ENCODE assay signal across 13 cellular contexts in genomic region chr9:68307654-68308053, GRCh38. TPM values are rescaled to one million over a fixed set of nuclear protein-coding genes. Genes with fewer than 3 reads are reported as not detected.
DNase-seq lines count a peak whose midpoint lies in the region; ATAC-seq, FAIRE-seq and TF ChIP-seq lines count a peak whose summit lies in the region.
"Not testable (repeated sequence)": the region's sequence is repeated elsewhere in the genome, so short reads cannot be mapped to it uniquely, and the experiment has no call there.
"Had no signal": no experiment of that assay in that cellular context is flagged by ENCODE, and none has a peak within 500 bp of the region (broad histone marks: within the 10 kb centered on the region; RNA-seq: fewer than 3 reads in every experiment).

No MANE protein-coding gene starts in this region.

- H3K79me2 ChIP-seq in K562 (ENCODE audit: control insufficient read depth, insufficient read depth, low read length), result not testable (repeated sequence)

- H3K9me1 ChIP-seq in K562 (ENCODE audit: control insufficient read depth, insufficient read depth, low read length), result not testable (repeated sequence)

- not testable (repeated sequence) for H3K4me1 Mint-ChIP-seq in WTC11; stimulated activated naive CD8-positive, alpha-beta T cell treated with anti-CD3 and anti-CD28 coated beads, Interleukin-15, amount 100 ng/mL, for 72 hours

- not testable (repeated sequence) for H3K9me3 ChIP-seq in K562 (replicated peaks; ENCODE audit: control insufficient read depth, insufficient read depth, low read depth, low read length); kidney (ENCODE audit: control insufficient read depth in 1 of 2, low read length in 2 of 2); lower lobe of right lung; pancreas

- not testable (repeated sequence) for H3K36me3 ChIP-seq in K562 (ENCODE audit: control insufficient read depth, insufficient read depth, low read length); kidney (ENCODE audit: control insufficient read depth in 1 of 2, insufficient read depth in 2 of 2, low read length in 2 of 2); lower lobe of right lung; pancreas

- not testable (repeated sequence) for BruUV-seq in K562 (replicated peaks; lab: Mats Ljungman, UMichigan)

- not testable (repeated sequence) for H3K4me2 ChIP-seq in K562 (ENCODE audit: insufficient read depth, low read length)

- H3K4me1 ChIP-seq in K562 (replicated peaks in 1 of 2; ENCODE audit: control insufficient read depth in 2 of 2, insufficient read depth in 2 of 2, low read length in 2 of 2); kidney (ENCODE audit: control insufficient read depth in 1 of 2, insufficient read depth in 1 of 2, low read depth in 1 of 2, low read length in 2 of 2); lower lobe of right lung; pancreas: not testable (repeated sequence)

- not testable (repeated sequence) for H3K36me3 Mint-ChIP-seq in WTC11

- H2AFZ ChIP-seq in K562 (ENCODE audit: low read depth, low read length), result not testable (repeated sequence)

- not testable (repeated sequence) for TF ChIP-seq EP300 in K562 (IDR thresholded peaks at IDR 0.05; ENCODE audit: low read length)

- H3K9ac ChIP-seq in K562 (ENCODE audit: insufficient read depth in 1 of 2, low read depth in 2 of 2, low read length in 2 of 2); kidney (ENCODE audit: low read length in 2 of 2): not testable (repeated sequence)

- not testable (repeated sequence) for H3K27ac Mint-ChIP-seq in WTC11; stimulated activated naive CD8-positive, alpha-beta T cell treated with anti-CD3 and anti-CD28 coated beads, Interleukin-15, amount 100 ng/mL, for 72 hours

- not testable (repeated sequence) for H3K9me3 Mint-ChIP-seq in WTC11; stimulated activated naive CD8-positive, alpha-beta T cell treated with anti-CD3 and anti-CD28 coated beads, Interleukin-15, amount 100 ng/mL, for 72 hours

- in situ Hi-C loops in K562 (cut with MboI), result not testable (repeated sequence)

- POLR2A ChIA-PET in WTC11 (lab: Charles Lee); K562 (lab: Yijun Ruan, JAX): not testable (repeated sequence)

- not testable (repeated sequence) for TF ChIP-seq POLR2A in K562 (conservative IDR thresholded peaks at IDR 0.05)

- 21% methylated on average over 7 of the region's 21 CpGs for WGBS in K562 (ENCODE audit: insufficient coverage, low coverage, missing lambda C conversion rate)
- WGBS in pancreas, 2 donors, result 16 to 24% methylated on average over 16 to 20 of the region's 21 CpGs

- not testable (repeated sequence) for TF ChIP-seq CTCF in WTC11 (IDR thresholded peaks at IDR 0.05); K562 (IDR thresholded peaks at IDR 0.05 in 2 of 3, conservative IDR thresholded peaks at IDR 0.05 in 1 of 3; ENCODE audit: insufficient read depth in 2 of 3, low read depth in 1 of 3, low read length in 3 of 3); kidney (IDR thresholded peaks at IDR 0.05; ENCODE audit: borderline replicate concordance, extremely low read depth, insufficient read depth); lower lobe of right lung (IDR thresholded peaks at IDR 0.05); pancreas (IDR thresholded peaks at IDR 0.05)

- peak; percentile 48; the same call in 1 of the 2 replicates for ATAC-seq in WTC11
- peak; percentile 37; the same call in 2 of the 3 replicates for ATAC-seq in K562
- peak; percentile 49 for ATAC-seq in Right ventricle myocardium inferior
- peak; percentile 45 to 46 for ATAC-seq in lower lobe of right lung
- peak in 3 of 4 donors; percentile 29 to 38 (median 31) for ATAC-seq in pancreas
- peak; percentile 19 for ATAC-seq in stimulated activated naive CD8-positive, alpha-beta T cell treated with anti-CD3 and anti-CD28 coated beads, Interleukin-15, amount 100 ng/mL, for 72 hours

- not testable (repeated sequence) for H3K27ac ChIP-seq in K562 (ENCODE audit: extremely low read depth, low read depth, low read length); kidney (ENCODE audit: low read depth in 2 of 2, low read length in 2 of 2); lower lobe of right lung; pancreas

- not testable (repeated sequence) for H3K27me3 ChIP-seq in K562 (ENCODE audit: control insufficient read depth in 2 of 2, insufficient read depth in 2 of 2, low read length in 2 of 2); lower lobe of right lung (ENCODE audit: low read depth); pancreas

- intact Hi-C loops in K562 (cut with micrococcal nuclease); Right ventricle myocardium inferior (cut with DNase I); kidney (cut with DNase I); lower lobe of right lung (cut with DNase I); pancreas (cut with DNase I): not testable (repeated sequence)

- H3K4me3 Mint-ChIP-seq in WTC11; stimulated activated naive CD8-positive, alpha-beta T cell treated with anti-CD3 and anti-CD28 coated beads, Interleukin-15, amount 100 ng/mL, for 72 hours: not testable (repeated sequence)

- not testable (repeated sequence) for TF ChIP-seq RAD21 in K562 (CRISPR knock-in tag; conservative IDR thresholded peaks at IDR 0.05 in 1 of 2, IDR thresholded peaks at IDR 0.05 in 1 of 2)

- not testable (repeated sequence) for H4K20me1 ChIP-seq in K562 (replicated peaks; ENCODE audit: control insufficient read depth, insufficient read depth, low read length)

- peaks cover 40% of the 10 kb centered on the region for H3K27me3 Mint-ChIP-seq in WTC11 (ENCODE audit: low read depth)
- not testable (repeated sequence) for H3K27me3 Mint-ChIP-seq in stimulated activated naive CD8-positive, alpha-beta T cell treated with anti-CD3 and anti-CD28 coated beads, Interleukin-15, amount 100 ng/mL, for 72 hours

- DNase-seq in WTC11 (ENCODE audit: low spot score); K562 (ENCODE audit: extremely low read depth in 1 of 4, low spot score in 3 of 4); lower lobe of right lung; stimulated activated naive CD8-positive, alpha-beta T cell treated with anti-CD3 and anti-CD28 coated beads, Interleukin-15, amount 100 ng/mL, for 72 hours: not testable (repeated sequence)
- peak; percentile 45 for DNase-seq in Right ventricle myocardium inferior (ENCODE audit: missing footprints)
- peak; percentile 8 for DNase-seq in kidney
- peak in 2 of 6 donors; percentile 51 to 53 for DNase-seq in pancreas

- FAIRE-seq in K562 (lab: Jason Lieb, UNC); kidney (lab: Jason Lieb, UNC); pancreas (lab: Jason Lieb, UNC): not testable (repeated sequence)

- CTCF ChIA-PET in WTC11 (lab: Charles Lee); K562 (lab: Yijun Ruan, JAX; ENCODE audit: low intra/inter-chr PET ratio): not testable (repeated sequence)

- not testable (repeated sequence) for H3K4me3 ChIP-seq in K562; kidney (ENCODE audit: low read length in 2 of 2); lower lobe of right lung; pancreas

RNA-seq across cellular contexts. Expression of gene FOXD4L3, which starts 5.0 kb away (rescaled TPM):
- total RNA-seq in WTC11 (2021) (not detected in 3 replicates), K562 (2014; rRNA removed) (0.08 TPM in 1 of 2 replicates, not detected in the other), K562 (2014; rRNA removed; fragmentation: Illumina TruSeq; extraction: Trizol) (not detected in 2 replicates), K562 (2015; rRNA removed; fragmentation: Illumina TruSeq; extraction: Trizol) (0.11 TPM in 1 of 2 replicates, not detected in the other), K562 (2021) (not detected in 2 replicates), Right ventricle myocardium inferior (not detected), kidney (not detected), lower lobe of right lung (0.21 TPM), pancreas (under 1 TPM in 3 of 6 donors, not detected in 3; 0.08 to 0.22 (median 0.12) TPM)
- total RNA-seq in K562 (2011; cell fraction: chromatin; rRNA removed; ENCODE audit: low replicate concordance), result 0.28 TPM in 1 of 2 replicates, not detected in the other
- 0.17 and 0.39 TPM in 2 replicates for total RNA-seq in K562 (2011; cell fraction: nucleolus; rRNA removed)
- total RNA-seq in K562 (2011; cell fraction: nucleoplasm; rRNA removed), result not detected in 2 replicates
- polyA plus RNA-seq in K562 (2011; rRNA removed) (not detected in 2 replicates), K562 (2014; fragmentation: Illumina TruSeq; extraction: Trizol) (not detected in 2 replicates), K562 (2014; fragmentation: Nextera tagmentation; extraction: Ambion mirVana) (not detected), K562 (2014; rRNA removed) (not detected in 2 replicates), kidney (ENCODE audit: insufficient read depth, low read depth, low replicate concordance) (not detected), pancreas (under 1 TPM; 0.05 to 0.15 TPM)
- polyA plus RNA-seq in K562 (2011; cell fraction: cytosol; rRNA removed), result not detected in 2 replicates
- 0.14 TPM in 1 of 2 replicates, not detected in the other for polyA plus RNA-seq in K562 (2011; cell fraction: nucleus; rRNA removed)
- not detected in 2 replicates for polyA plus RNA-seq in K562 (2012)
- polyA minus RNA-seq in K562 (2011; rRNA and poly(A)+ RNA removed), result not detected in 2 replicates
- not detected in 2 replicates for polyA minus RNA-seq in K562 (2011; cell fraction: cytosol; rRNA and poly(A)+ RNA removed)
- 0.67 TPM in 1 of 2 replicates, not detected in the other for polyA minus RNA-seq in K562 (2011; cell fraction: nucleus; rRNA and poly(A)+ RNA removed)
- total RNA-seq: A673; CD4-positive, CD25-positive, alpha-beta regulatory T cell; H4; M059J; PC-9 had no signal
- polyA plus RNA-seq: IgD-negative memory B cell had no signal

RNA-seq across cellular contexts. Expression of gene PGM5, which starts 48.8 kb away (rescaled TPM):
- total RNA-seq in WTC11 (2021), result 0.11 to 0.16 TPM (median 0.13 TPM) in 3 replicates
- total RNA-seq in K562 (2011; cell fraction: chromatin; rRNA removed; ENCODE audit: low replicate concordance), result not detected in 2 replicates
- total RNA-seq in K562 (2011; cell fraction: nucleolus; rRNA removed), result 0.17 TPM in 1 of 2 replicates, not detected in the other
- total RNA-seq in K562 (2011; cell fraction: nucleoplasm; rRNA removed), result 0.15 TPM in 1 of 2 replicates, not detected in the other
- 0.33 TPM in 1 of 2 replicates, not detected in the other for total RNA-seq in K562 (2014; rRNA removed)
- total RNA-seq in K562 (2014; rRNA removed; fragmentation: Illumina TruSeq; extraction: Trizol), result 0.15 and 0.16 TPM in 2 replicates
- 0.15 and 0.22 TPM in 2 replicates for total RNA-seq in K562 (2015; rRNA removed; fragmentation: Illumina TruSeq; extraction: Trizol)
- 0.24 and 0.45 TPM in 2 replicates for total RNA-seq in K562 (2021)
- 0.04 and 0.20 TPM in 2 replicates for polyA plus RNA-seq in K562 (2011; rRNA removed)
- 0.07 TPM in 1 of 2 replicates, not detected in the other for polyA plus RNA-seq in K562 (2011; cell fraction: cytosol; rRNA removed)
- polyA plus RNA-seq in K562 (2011; cell fraction: nucleus; rRNA removed), result 0.03 TPM in 1 of 2 replicates, not detected in the other
- polyA plus RNA-seq in K562 (2012), result 0.14 and 0.22 TPM in 2 replicates
- 0.08 and 0.16 TPM in 2 replicates for polyA plus RNA-seq in K562 (2014; fragmentation: Illumina TruSeq; extraction: Trizol)
- polyA plus RNA-seq in K562 (2014; fragmentation: Nextera tagmentation; extraction: Ambion mirVana), result under 1 TPM; 0.07 to 0.14 TPM
- 0.03 and 0.23 TPM in 2 replicates for polyA plus RNA-seq in K562 (2014; rRNA removed)
- polyA minus RNA-seq in K562 (2011; rRNA and poly(A)+ RNA removed), result 0.06 and 0.49 TPM in 2 replicates
- polyA minus RNA-seq in K562 (2011; cell fraction: cytosol; rRNA and poly(A)+ RNA removed), result 0.38 TPM in 1 of 2 replicates, not detected in the other
- polyA minus RNA-seq in K562 (2011; cell fraction: nucleus; rRNA and poly(A)+ RNA removed), result under 0.01 TPM in 1 of 2 replicates, not detected in the other
- total RNA-seq in Right ventricle myocardium inferior, result 151 TPM
- 53.1 TPM for total RNA-seq in kidney
- polyA plus RNA-seq in kidney (ENCODE audit: insufficient read depth, low read depth, low replicate concordance), result 16.3 TPM
- 26.3 TPM for total RNA-seq in lower lobe of right lung
- total RNA-seq in pancreas, result 1 to 10 TPM; 1.9 to 4.6 (median 2.5) TPM
- 1 to 10 TPM; 2.2 to 2.4 TPM for polyA plus RNA-seq in pancreas
- total RNA-seq: A673; CD4-positive, CD25-positive, alpha-beta regulatory T cell; PC-9 had no signal
- polyA plus RNA-seq: CD4-positive, CD25-positive, alpha-beta regulatory T cell; IgD-negative memory B cell had no signal
